15 cellular contexts compared by ENCODE assay signal in the genomic region with DNA sequence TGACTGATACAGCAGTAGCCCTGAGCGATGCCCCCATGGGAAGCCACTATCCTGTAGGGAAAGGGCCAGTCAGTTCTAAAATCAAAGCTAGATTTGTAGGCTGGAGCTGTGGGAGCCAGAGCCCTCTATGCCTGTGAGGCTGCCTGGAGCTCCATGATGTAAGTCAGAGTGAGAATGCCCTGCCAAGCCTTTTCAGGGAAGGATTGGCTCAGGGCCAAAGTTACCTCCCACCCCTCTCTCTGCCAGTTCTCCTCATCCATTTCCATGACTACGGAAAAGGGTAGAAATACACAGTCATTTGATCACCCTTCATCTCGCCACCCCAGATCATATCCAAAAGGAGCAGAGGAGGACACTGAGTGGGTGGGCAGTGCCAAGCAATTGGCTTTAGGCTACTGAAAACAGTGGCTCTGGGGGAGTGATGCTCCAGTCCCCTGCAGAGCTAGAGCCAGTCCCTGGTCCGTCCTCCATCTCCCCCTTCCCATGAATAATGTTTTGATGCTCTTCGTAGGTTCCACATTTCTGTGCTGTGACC. TPM values are rescaled to one million over a fixed set of nuclear protein-coding genes. Genes with fewer than 3 reads are reported as not detected.
"Had no signal": no experiment of that assay in that cellular context is flagged by ENCODE, and none has a peak within 500 bp of the region (broad histone marks: within the 10 kb centered on the region; RNA-seq: fewer than 3 reads in every experiment).

No MANE protein-coding gene starts in this region.

- DNase-seq: activated CD4-positive, alpha-beta T cell treated with anti-CD3 and anti-CD28 coated beads, Interleukin-2, amount 50 U/mL, for 4 hours; activated CD4-positive, CD25-positive, alpha-beta regulatory T cell treated with anti-CD3 and anti-CD28 coated beads, Interleukin-2, amount 50 U/mL, for 72 hours; activated effector memory CD4-positive, alpha-beta T cell treated with Interleukin-2 at 50 U/mL for 16 hours; activated T-cell treated with anti-CD3 and anti-CD28 coated beads, Interleukin-2, amount 50 U/mL, for 1 hour; amniotic stem cell; body of pancreas; dermis blood vessel endothelial cell; endodermal cell; naive thymus-derived CD4-positive, alpha-beta T cell; retina; stimulated activated CD4-positive, alpha-beta T cell treated with anti-CD3 and anti-CD28 coated beads, Interleukin-4, amount 100 ng/mL, for 4 hours; stimulated activated naive CD8-positive, alpha-beta T cell treated with anti-CD3 and anti-CD28 coated beads, Interleukin-15, amount 100 ng/mL, for 72 hours; testis; upper lobe of right lung had no signal

- ATAC-seq: activated naive CD4-positive, alpha-beta T cell treated with anti-CD3 and anti-CD28 coated beads, Interleukin-2, amount 50 U/mL, for 72 hours; body of pancreas; naive thymus-derived CD4-positive, alpha-beta T cell; stimulated activated naive CD8-positive, alpha-beta T cell treated with anti-CD3 and anti-CD28 coated beads, Interleukin-15, amount 100 ng/mL, for 72 hours; upper lobe of right lung had no signal

RNA-seq across cellular contexts. Expression of a gene that starts 59.5 kb away (rescaled TPM):
- total RNA-seq: dermis blood vessel endothelial cell had no signal
